ENCODE assay signal across 8 cellular contexts in genomic region chr2:54103454-54104314, GRCh38. TPM values are rescaled to one million over a fixed set of nuclear protein-coding genes. Genes with fewer than 3 reads are reported as not detected.
DNase-seq lines count a peak whose midpoint lies in the region; ATAC-seq, FAIRE-seq and TF ChIP-seq lines count a peak whose summit lies in the region.

No MANE protein-coding gene starts in this region.

- TF ChIP-seq CTCF in Panc1 (IDR thresholded peaks at IDR 0.05), result no peak
- no peak for TF ChIP-seq CTCF in GM12878 (IDR thresholded peaks at IDR 0.05 in 2 of 3, conservative IDR thresholded peaks at IDR 0.05 in 1 of 3; ENCODE audit: control insufficient read depth in 2 of 3, extremely low read depth in 1 of 3, insufficient read depth in 1 of 3, low read depth in 3 of 3, low read length in 3 of 3)
- peak in 1 of 4 experiments; percentile 14 for TF ChIP-seq CTCF in prostate gland (IDR thresholded peaks at IDR 0.05)

- H2AFZ ChIP-seq in GM12878 (ENCODE audit: control insufficient read depth, low read depth, low read length), result no peak overlapping the region; the same call in 1 of the 2 replicates

- H3K4me3 Mint-ChIP-seq in activated T-cell treated with anti-CD3 and anti-CD28 coated beads, Interleukin-2, amount 50 U/mL, for 72 hours, result peak overlapping the region in 1 of 2 donors; percentile 14

- TF ChIP-seq RAD21 in GM12878 (IDR thresholded peaks at IDR 0.05; ENCODE audit: insufficient read depth, low read depth, low read length), result no peak

- no peak for TF ChIP-seq EP300 in GM12878 (IDR thresholded peaks at IDR 0.05; ENCODE audit: borderline replicate concordance in 1 of 2, control insufficient read depth in 1 of 2, low read depth in 2 of 2, low read length in 2 of 2)

- ATAC-seq in activated T-cell treated with anti-CD3 and anti-CD28 coated beads, Interleukin-2, amount 50 U/mL, for 72 hours (replicated peaks in 1 of 2), result peak; percentile 75 to 84
- ATAC-seq in HG02798 (IDR thresholded peaks at IDR 0.05; ENCODE audit: poor library complexity, unreplicated experiment) (peak; percentile 44), Panc1 (peak; percentile 85), GM12878 (peak; percentile 87), left lobe of liver (peak; percentile 83)

- intact Hi-C loops in Panc1 (cut with micrococcal nuclease; ENCODE audit: unreplicated experiment), result no loop called here
- intact Hi-C loops in GM12878 (cut with micrococcal nuclease; ENCODE audit: unreplicated experiment), result loop anchor here (10.0 kb wide), 1 partner anchor 531 kb away; no protein-coding TSS in a partner anchor
- intact Hi-C loops in prostate gland (cut with DNase I), result loop anchor here (10.0 kb wide), 1 partner anchor 731 kb away; no protein-coding TSS in a partner anchor

- POLR2A ChIA-PET in Panc1 (lab: Charles Lee), result no interaction called here
- POLR2A ChIA-PET in GM12878 (lab: Charles Lee), result interaction anchor here (0.9 kb wide), 1 partner anchor 11 kb away, joined by 3 read pairs; no protein-coding TSS in a partner anchor

- no peak overlapping the region for H3K27ac Mint-ChIP-seq in activated T-cell treated with anti-CD3 and anti-CD28 coated beads, Interleukin-2, amount 50 U/mL, for 72 hours

- H3K36me3 ChIP-seq in Panc1 (ENCODE audit: control insufficient read depth, insufficient read depth, low read length), result no peaks in the 10 kb centered on the region
- no peaks in the 10 kb centered on the region for H3K36me3 ChIP-seq in GM12878 (ENCODE audit: control insufficient read depth in 2 of 2, insufficient read depth in 2 of 2, low read length in 1 of 2)
- H3K36me3 ChIP-seq in prostate gland, result no peaks in the 10 kb centered on the region

- no peaks in the 10 kb centered on the region for H3K27me3 Mint-ChIP-seq in activated T-cell treated with anti-CD3 and anti-CD28 coated beads, Interleukin-2, amount 50 U/mL, for 72 hours (ENCODE audit: low read depth)

- SMC1A ChIA-PET in GM12878 (lab: Charles Lee; ENCODE audit: uncharacterized antibody, unreplicated experiment), result interaction anchor here (0.8 to 3.0 kb wide), 4 partner anchors 10 to 600 kb away, joined by 3 to 17 read pairs (median 6); no protein-coding TSS in a partner anchor

- CTCF ChIA-PET in Panc1 (lab: Charles Lee), result no interaction called here
- CTCF ChIA-PET in GM12878 (lab: Yijun Ruan, JAX), result interaction anchor here (0.7 to 1.8 kb wide), 4 partner anchors 8 to 201 kb away, joined by 3 to 7 read pairs (median 4); no protein-coding TSS in a partner anchor

- H4K20me1 ChIP-seq in GM12878 (ENCODE audit: control insufficient read depth, insufficient read depth), result no peaks in the 10 kb centered on the region

- H3K4me2 ChIP-seq in GM12878 (ENCODE audit: control insufficient read depth, insufficient read depth), result no peak overlapping the region

- BruUV-seq in Panc1 (replicated peaks; lab: Mats Ljungman, UMichigan), result no TSS peak
- no TSS peak for BruUV-seq in GM12878 (replicated peaks; lab: Mats Ljungman, UMichigan)

- no peaks in the 10 kb centered on the region for H3K79me2 ChIP-seq in GM12878 (ENCODE audit: control insufficient read depth, insufficient read depth, low read length)

- no peaks in the 10 kb centered on the region for H3K36me3 Mint-ChIP-seq in activated T-cell treated with anti-CD3 and anti-CD28 coated beads, Interleukin-2, amount 50 U/mL, for 72 hours (ENCODE audit: insufficient read depth in 2 of 2)

- in situ Hi-C loops in Panc1 (cut with HindIII; ENCODE audit: low pct_unique_long_range_greater_than_20kb, low sequenced_read_pairs), result no loop called here
- in situ Hi-C loops in GM12878 (cut with MboI), result loop anchor here (25.0 kb wide), 1 partner anchor 609 kb away; the partner anchor contains the start of gene EML6

- no peak for TF ChIP-seq POLR2A in GM12878 (IDR thresholded peaks at IDR 0.05; ENCODE audit: low read depth, low read length)
- no peak for TF ChIP-seq POLR2A in prostate gland (IDR thresholded peaks at IDR 0.05)

- RAD21 ChIA-PET in GM12878 (lab: Charles Lee; ENCODE audit: unreplicated experiment), result interaction anchor here (1.1 to 3.0 kb wide), 3 partner anchors 50 to 601 kb away, joined by 3 to 11 read pairs (median 3); no protein-coding TSS in a partner anchor

- H3K9ac ChIP-seq in GM12878 (ENCODE audit: control insufficient read depth, insufficient read depth, low read length), result no peak overlapping the region

- H3K27ac ChIP-seq in Panc1 (ENCODE audit: low read length) (no peak overlapping the region), GM12878 (ENCODE audit: control insufficient read depth, insufficient read depth) (no peak overlapping the region), prostate gland (no peak overlapping the region)

- no peaks in the 10 kb centered on the region for H3K27me3 ChIP-seq in Panc1 (ENCODE audit: control insufficient read depth, insufficient read depth, low read length)
- no peaks in the 10 kb centered on the region for H3K27me3 ChIP-seq in GM12878 (replicated peaks in 1 of 2; ENCODE audit: control insufficient read depth in 2 of 2, insufficient read depth in 2 of 2, low read length in 1 of 2)
- H3K27me3 ChIP-seq in prostate gland (replicated peaks; ENCODE audit: insufficient read depth), result no peaks in the 10 kb centered on the region

- peak; percentile 12 to 29 for DNase-seq in activated T-cell treated with anti-CD3 and anti-CD28 coated beads, Interleukin-2, amount 50 U/mL, for 72 hours
- DNase-seq in activated T-cell treated with anti-CD3 and anti-CD28 coated beads for 4 hours, result no peak
- DNase-seq in Panc1 (ENCODE audit: low read depth, low spot score), result no peak
- no peak for DNase-seq in GM12878 (ENCODE audit: low read depth, low spot score)
- peak; percentile 60 for DNase-seq in left lobe of liver (ENCODE audit: low spot score)
- DNase-seq in putamen (ENCODE audit: low spot score), result no peak
- no peak for DNase-seq in prostate gland (ENCODE audit: low spot score)

- no peaks in the 10 kb centered on the region for H3K9me3 Mint-ChIP-seq in activated T-cell treated with anti-CD3 and anti-CD28 coated beads, Interleukin-2, amount 50 U/mL, for 72 hours

- H3K4me3 ChIP-seq in Panc1 (ENCODE audit: low read depth in 2 of 2, low read length in 2 of 2), result no peak overlapping the region
- no peak overlapping the region for H3K4me3 ChIP-seq in GM12878
- H3K4me3 ChIP-seq in prostate gland, result no peak overlapping the region

- FAIRE-seq in GM12878 (lab: Jason Lieb, UNC), result no peak

- peaks cover 10% of the 10 kb centered on the region for H3K4me1 Mint-ChIP-seq in activated T-cell treated with anti-CD3 and anti-CD28 coated beads, Interleukin-2, amount 50 U/mL, for 72 hours (ENCODE audit: low read depth)

- H3K4me1 ChIP-seq in Panc1 (ENCODE audit: control insufficient read depth, insufficient read depth, low read length) (no peaks in the 10 kb centered on the region), GM12878 (ENCODE audit: control insufficient read depth, insufficient read depth, low read length) (peaks cover 15% of the 10 kb centered on the region), prostate gland (replicated peaks) (no peaks in the 10 kb centered on the region)

- WGBS in GM12878 (ENCODE audit: insufficient coverage, insufficient replicate concordance, low lambda C conversion rate, missing lambda C conversion rate), result 32% methylated on average over 3 of the region's 3 CpGs
- 28% methylated on average over 3 of the region's 3 CpGs for WGBS in prostate gland

- no peaks in the 10 kb centered on the region for H3K9me3 ChIP-seq in Panc1 (ENCODE audit: control insufficient read depth, insufficient read depth, low read depth, low read length)
- H3K9me3 ChIP-seq in GM12878 (replicated peaks; ENCODE audit: control insufficient read depth, insufficient read depth, low read length), result no peaks in the 10 kb centered on the region
- no peaks in the 10 kb centered on the region for H3K9me3 ChIP-seq in prostate gland

RNA-seq across cellular contexts. Expression of gene ACYP2, which starts 11.7 kb away (rescaled TPM):
- total RNA-seq in activated T-cell treated with anti-CD3 and anti-CD28 coated beads, Interleukin-2, amount 50 U/mL, for 72 hours, result 10 to 100 TPM in 1 of 2 donors, 1 to 10 TPM in 1; 9.6 to 10.8 TPM
- total RNA-seq in Panc1 (2021; ENCODE audit: unreplicated experiment) (11.5 TPM), GM12878 (2014; rRNA removed) (4.1 and 4.7 TPM in 2 replicates), GM12878 (2014; rRNA removed; fragmentation: Illumina TruSeq; extraction: Trizol) (4.2 and 4.5 TPM in 2 replicates), GM12878 (2021) (6.2 and 9.0 TPM in 2 replicates), left lobe of liver (20.4 TPM), prostate gland (10 to 100 TPM; 30.6 to 39.7 TPM)
- 19.7 TPM for polyA plus RNA-seq in Panc1 (2012; ENCODE audit: insufficient read length)
- 18.2 and 20.2 TPM in 2 replicates for total RNA-seq in GM12878 (2013; cell fraction: nucleolus; rRNA removed)
- 4.0 TPM for polyA plus RNA-seq in GM12878 (2011; ENCODE audit: low read depth)
- polyA plus RNA-seq in GM12878 (2011; rRNA removed) (4.8 and 7.3 TPM in 2 replicates), GM12878 (2014; fragmentation: Illumina TruSeq; extraction: Trizol) (5.5 and 5.9 TPM in 2 replicates), GM12878 (2014; fragmentation: Nextera tagmentation; extraction: Ambion mirVana) (10 to 100 TPM; 11.3 to 11.7 TPM), GM12878 (2014; rRNA removed) (9.0 and 9.1 TPM in 2 replicates), GM12878 (2016; fragmentation: Nextera tagmentation; extraction: Ambion mirVana) (10 to 100 TPM; 15.1 to 16.3 TPM)
- 3.6 and 4.3 TPM in 2 replicates for polyA plus RNA-seq in GM12878 (2011; cell fraction: cytosol; rRNA removed)
- 2.7 and 2.8 TPM in 2 replicates for polyA plus RNA-seq in GM12878 (2011; cell fraction: nucleus; rRNA removed)
- polyA plus RNA-seq in GM12878 (2012), result 7.3 and 8.8 TPM in 2 replicates
- 1.9 and 2.3 TPM in 2 replicates for polyA minus RNA-seq in GM12878 (2011; rRNA and poly(A)+ RNA removed)
- 1.1 and 1.3 TPM in 2 replicates for polyA minus RNA-seq in GM12878 (2011; cell fraction: cytosol; rRNA and poly(A)+ RNA removed)
- 3.4 and 5.4 TPM in 2 replicates for polyA minus RNA-seq in GM12878 (2011; cell fraction: nucleus; rRNA and poly(A)+ RNA removed)

Comparison
In these comparisons a context has a peak if more than half of its experiments do, and no peak if none do; other contexts are left out.
1. DNase-seq: peak in activated T-cell treated with anti-CD3 and anti-CD28 coated beads, Interleukin-2, amount 50 U/mL, for 72 hours (2 of 2) and left lobe of liver (single experiment); none in activated T-cell treated with anti-CD3 and anti-CD28 coated beads for 4 hours (single experiment), Panc1 (single experiment), GM12878 (single experiment), putamen (single experiment) and prostate gland (single experiment).
2. Peak in every context shown above with its lines, with median percentiles within 50 percentile points of each other: ATAC-seq.